In genomic region chr21:45297869-45298268, GRCh38 we compare ENCODE assay signal across 24 cellular contexts. TPM values are rescaled to one million over a fixed set of nuclear protein-coding genes. Genes with fewer than 3 reads are reported as not detected.
DNase-seq lines count a peak whose midpoint lies in the region; ATAC-seq and TF ChIP-seq lines count a peak whose summit lies in the region.
"Had no signal": no experiment of that assay in that cellular context is flagged by ENCODE, and none has a peak within 500 bp of the region (broad histone marks: within the 10 kb centered on the region; RNA-seq: fewer than 3 reads in every experiment).

No MANE protein-coding gene starts in this region.

- no peaks in the 10 kb centered on the region for H3K27me3 Mint-ChIP-seq in chondrocyte (ENCODE audit: low read depth)

- peaks cover 87% of the 10 kb centered on the region for H3K4me1 Mint-ChIP-seq in chondrocyte (ENCODE audit: low read depth)

- no peak overlapping the region for H2AFZ ChIP-seq in osteoblast (ENCODE audit: low read length)
- H2AFZ ChIP-seq: GM23338 had no signal

- H3K79me2 ChIP-seq in osteoblast (ENCODE audit: insufficient read depth, low read length): peaks cover 9% of the 10 kb centered on the region

- TF ChIP-seq CTCF in chondrocyte (IDR thresholded peaks at IDR 0.05): no peak
- TF ChIP-seq CTCF in osteoblast (IDR thresholded peaks at IDR 0.05; ENCODE audit: extremely low read depth, low read depth, low read length): no peak
- TF ChIP-seq CTCF in tibial artery (IDR thresholded peaks at IDR 0.05): no peak

- H3K4me2 ChIP-seq in osteoblast (ENCODE audit: insufficient read depth, low read length): no peak overlapping the region
- H3K4me2 ChIP-seq: GM23338, KMS-11 had no signal

- H3K9me3 ChIP-seq in osteoblast (ENCODE audit: low read depth, low read length) (no peaks in the 10 kb centered on the region), tibial artery (no peaks in the 10 kb centered on the region)
- H3K9me3 ChIP-seq: HAP-1, SJSA1 had no signal

- peaks cover 3% of the 10 kb centered on the region for H3K36me3 Mint-ChIP-seq in chondrocyte (ENCODE audit: low read depth)
- H3K36me3 Mint-ChIP-seq: CD8-positive, alpha-beta T cell had no signal

- H4K20me1 ChIP-seq in osteoblast (ENCODE audit: insufficient read depth, low read length): no peaks in the 10 kb centered on the region

- intact Hi-C loops in cardiac septum (cut with DNase I): loop anchor here (10.0 kb wide), 1 partner anchor 297 kb away; no protein-coding TSS in a partner anchor
- intact Hi-C loops in Right ventricle myocardium inferior (cut with DNase I): no loop called here
- intact Hi-C loops in tibial artery (cut with DNase I; ENCODE audit: low total_unique reads): loop anchor here (10.0 kb wide), 1 partner anchor 107 kb away; the partner anchor contains the start of gene COL18A1

- no peak overlapping the region for H3K27ac ChIP-seq in osteoblast (ENCODE audit: low read depth, low read length)
- H3K27ac ChIP-seq in tibial artery: peak overlapping the region; percentile 94 to 98
- H3K27ac ChIP-seq: KMS-11, SJSA1 had no signal

- peak overlapping the region; percentile 82 for H3K27ac Mint-ChIP-seq in chondrocyte (ENCODE audit: unreplicated experiment)
- H3K27ac Mint-ChIP-seq: CD8-positive, alpha-beta T cell; GM23338 had no signal

- DNase-seq in cardiac septum (ENCODE audit: low spot score): peak; percentile 35
- DNase-seq in Right ventricle myocardium inferior (ENCODE audit: missing footprints): no peak
- no peak for DNase-seq in chondrocyte (ENCODE audit: low spot score)
- peak; percentile 18 for DNase-seq in osteoblast (ENCODE audit: insufficient read length, low spot score, missing footprints)
- DNase-seq in tibial artery: no peak
- DNase-seq in dermis blood vessel endothelial cell: no peak
- DNase-seq: 8988T; AML-193; C1 segment of cervical spinal cord; Calu3; DMS153; NCI-H1092 treated with DMSO at 0.1 percent for 48 hours; NCI-H146; NCI-H2029; NCI-H345; NCI-H524; NCI-H774; NK-92 treated with Interleukin-12 subunit alpha and Interleukin-12 subunit beta, amount 100 ng/mL, for 24 hours had no signal

- peaks cover 9% of the 10 kb centered on the region for H3K9me3 Mint-ChIP-seq in chondrocyte (ENCODE audit: low read depth)
- H3K9me3 Mint-ChIP-seq: CD8-positive, alpha-beta T cell; GM23338 had no signal

- no peaks in the 10 kb centered on the region for H3K27me3 ChIP-seq in osteoblast (ENCODE audit: insufficient read depth, low read length)
- H3K27me3 ChIP-seq in tibial artery: no peaks in the 10 kb centered on the region
- H3K27me3 ChIP-seq: SJSA1 had no signal

- H3K4me1 ChIP-seq in osteoblast (ENCODE audit: insufficient read depth, low read length) (peaks cover 39% of the 10 kb centered on the region), tibial artery (peaks cover 10 to 74% (median 52%) of the 10 kb centered on the region in 4 donors)

- H3K36me3 ChIP-seq in osteoblast (ENCODE audit: insufficient read depth, low read length): no peaks in the 10 kb centered on the region
- no peaks in the 10 kb centered on the region for H3K36me3 ChIP-seq in tibial artery
- H3K36me3 ChIP-seq: HAP-1 had no signal

- no peak overlapping the region for H3K4me3 Mint-ChIP-seq in chondrocyte (ENCODE audit: unreplicated experiment)
- H3K4me3 Mint-ChIP-seq: CD8-positive, alpha-beta T cell; GM23338 had no signal

- H3K4me3 ChIP-seq in osteoblast (ENCODE audit: insufficient read depth, low read length) (no peak overlapping the region), tibial artery (no peak overlapping the region)
- H3K4me3 ChIP-seq: GM23338, HAP-1, SJSA1 had no signal

- ATAC-seq in Right ventricle myocardium inferior (no peak), HG02678 (IDR thresholded peaks at IDR 0.05; ENCODE audit: unreplicated experiment) (no peak)
- ATAC-seq: CD8-positive, alpha-beta T cell; GM23338 had no signal

RNA-seq across cellular contexts. Expression of gene POFUT2, which starts 10.2 kb away (rescaled TPM):
- total RNA-seq in cardiac septum: 20.1 TPM
- total RNA-seq in Right ventricle myocardium inferior: 16.9 TPM
- 59.9 to 73.6 TPM (median 72.4 TPM) in 3 replicates for total RNA-seq in chondrocyte
- 35.8 and 39.2 TPM in 2 replicates for total RNA-seq in osteoblast
- 19.4 and 31.0 TPM in 2 replicates for total RNA-seq in dermis blood vessel endothelial cell

Comparison
In these comparisons a context has a peak if more than half of its experiments do, and no peak if none do; other contexts are left out.
1. DNase-seq: peak in cardiac septum (single experiment) and osteoblast (single experiment); none in Right ventricle myocardium inferior (single experiment), chondrocyte (single experiment), tibial artery (0 of 2) and dermis blood vessel endothelial cell (single experiment).